In the genomic region with DNA sequence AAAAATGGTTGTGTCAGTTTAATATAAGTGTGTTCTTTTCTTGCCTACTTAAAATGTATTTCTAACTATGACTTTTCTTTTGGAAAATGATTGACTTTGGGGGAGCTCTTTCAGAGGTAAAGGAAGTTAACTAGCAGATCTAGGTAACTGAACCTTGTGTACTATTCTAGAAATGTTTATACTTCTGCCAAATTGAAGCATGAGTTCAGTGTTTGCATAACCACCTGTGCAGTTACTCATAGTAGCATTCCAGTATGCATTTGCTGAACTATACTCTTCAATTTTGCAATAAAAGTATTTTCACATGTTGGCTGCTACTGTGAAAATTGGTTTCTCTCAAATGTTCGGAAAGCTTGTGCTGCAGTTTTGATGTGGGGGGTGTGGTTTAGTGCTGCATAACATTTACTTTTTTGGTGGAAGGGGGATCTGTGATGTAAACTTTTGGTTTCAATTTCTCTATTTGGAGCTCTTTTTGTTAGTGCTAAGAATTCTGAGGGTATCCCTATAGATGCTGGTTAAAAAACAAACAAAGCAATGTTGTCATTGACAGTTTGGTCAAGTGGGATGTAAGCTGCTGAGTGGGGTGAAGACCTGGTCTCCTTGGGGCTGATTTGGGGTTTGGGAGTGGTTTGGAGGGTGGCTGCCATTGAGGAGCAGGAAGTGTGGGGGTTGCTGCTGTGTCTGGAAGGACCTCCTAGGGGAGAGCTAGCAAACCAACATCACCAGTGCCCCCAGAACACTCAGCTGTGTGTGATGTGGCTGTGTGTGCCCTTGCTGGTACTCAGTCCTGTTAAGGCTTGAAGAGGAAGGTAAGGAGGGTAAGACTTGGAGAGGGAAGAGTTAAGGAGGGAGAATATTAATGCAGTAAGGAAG, we compare ENCODE assay signal across 9 cellular contexts.
A peak's percentile ranks its signal among the peaks of the same experiment; 100 is the strongest.
DNase-seq lines count a peak whose midpoint lies in the region; ATAC-seq and TF ChIP-seq lines count a peak whose summit lies in the region.
"Had no signal": no experiment of that assay in that cellular context is flagged by ENCODE, and none has a peak within 500 bp of the region (broad histone marks: within the 10 kb centered on the region; RNA-seq: fewer than 3 reads in every experiment).

No MANE protein-coding gene starts in this region.

- no peaks in the 10 kb centered on the region for H3K27me3 ChIP-seq in IMR-90 (ENCODE audit: control insufficient read depth, insufficient read depth, low read length)

- H4K20me1 ChIP-seq in IMR-90 (ENCODE audit: insufficient read depth, low read length), result no peaks in the 10 kb centered on the region

- no peaks in the 10 kb centered on the region for H3K79me1 ChIP-seq in IMR-90 (ENCODE audit: low read depth in 1 of 2, low read length in 2 of 2)

- no peak for TF ChIP-seq POLR2A in IMR-90 (IDR thresholded peaks at IDR 0.05; ENCODE audit: low read depth, low read length)

- H3K14ac ChIP-seq in IMR-90 (replicated peaks; ENCODE audit: low read depth, low read length), result 0 out of 2 replicates have a peak overlapping the region, but pooled peaks have one; percentile 37

- no peaks in the 10 kb centered on the region; the same call in 1 of the 2 replicates for H3K4me1 ChIP-seq in IMR-90 (ENCODE audit: control insufficient read depth, insufficient read depth, low read length)

- peak; percentile 43 for ATAC-seq in GM19452 (IDR thresholded peaks at IDR 0.05; ENCODE audit: unreplicated experiment)
- ATAC-seq in IMR-90 (ENCODE audit: low read depth), result peak; percentile 27; the same call in 1 of the 2 replicates
- no peak for ATAC-seq in GM19455 (IDR thresholded peaks at IDR 0.05; ENCODE audit: unreplicated experiment)

- in situ Hi-C loops in IMR-90 (cut with MboI; ENCODE audit: low sequenced_read_pairs), result no loop called here

- H2AK9ac ChIP-seq in IMR-90 (replicated peaks; ENCODE audit: low read depth, low read length, poor library complexity), result peak overlapping the region; percentile 25

- H4K5ac ChIP-seq in IMR-90 (ENCODE audit: low read depth, low read length), result no peak overlapping the region; the same call in 1 of the 2 replicates

- H3K56ac ChIP-seq in IMR-90 (ENCODE audit: extremely low read depth, insufficient read depth, low read length), result no peak overlapping the region

- H4K8ac ChIP-seq in IMR-90 (ENCODE audit: low read depth in 2 of 2, low read length in 2 of 2), result no peak overlapping the region

- DNase-seq in IMR-90, result no peak
- DNase-seq in activated naive CD8-positive, alpha-beta T cell treated with anti-CD3 and anti-CD28 coated beads, Interleukin-2, amount 50 U/mL, for 16 hours (ENCODE audit: low read depth, low spot score), result peak; percentile 27
- DNase-seq in stimulated activated CD8-positive, alpha-beta memory T cell treated with anti-CD3 and anti-CD28 coated beads, Interleukin-12 subunit alpha, Interleukin-12 subunit beta, amount 100 ng/mL, for 1 hour (ENCODE audit: low read depth), result peak; percentile 5
- DNase-seq in globus pallidus (ENCODE audit: low spot score), result no peak
- DNase-seq in cortex of kidney (lab: John Stamatoyannopoulos, UW), result no peak
- DNase-seq in AG08396 (ENCODE audit: low spot score), result no peak

- no peak overlapping the region for H2BK20ac ChIP-seq in IMR-90 (ENCODE audit: low read depth, low read length)

- no peak overlapping the region for H2BK15ac ChIP-seq in IMR-90 (ENCODE audit: low read depth, low read length)

- WGBS in IMR-90 (ENCODE audit: extremely low coverage in 2 of 2, insufficient read length in 1 of 2), 2 experiments, result 80% methylated on average over 1 of the region's 1 CpG; no CpG with 5 or more reads in 1 of the 2 experiments

- H2AFZ ChIP-seq in IMR-90 (replicated peaks; ENCODE audit: low read length, poor library complexity), result no peak overlapping the region

- no peak overlapping the region for H2BK5ac ChIP-seq in IMR-90 (ENCODE audit: low read depth, low read length, poor library complexity, severe bottlenecking)

- H3K27ac ChIP-seq in IMR-90 (ENCODE audit: insufficient read depth, low read length), result no peak overlapping the region
- H3K27ac ChIP-seq: HL-60 had no signal

- POLR2A ChIA-PET in IMR-90 (lab: Charles Lee; ENCODE audit: unreplicated experiment), result no interaction called here

- H3K4me2 ChIP-seq in IMR-90 (ENCODE audit: low read depth, low read length), result no peak overlapping the region

- no peak overlapping the region for H3K18ac ChIP-seq in IMR-90 (ENCODE audit: low read depth, low read length)

- H3K4ac ChIP-seq in IMR-90 (ENCODE audit: low read depth, low read length), result no peak overlapping the region; the same call in 1 of the 2 replicates

- H4K91ac ChIP-seq in IMR-90 (ENCODE audit: insufficient read depth, low read depth, low read length), result no peak overlapping the region

- dilution Hi-C loops in IMR-90 (cut with HindIII; ENCODE audit: low sequenced_read_pairs, unreplicated experiment), result no loop called here

- no peak overlapping the region for H2BK120ac ChIP-seq in IMR-90 (ENCODE audit: low read depth, low read length)

- intact Hi-C loops in IMR-90 (cut with micrococcal nuclease), result loop anchor here (5.0 kb wide), 1 partner anchor 65 kb away; no protein-coding TSS in a partner anchor

- no peak for TF ChIP-seq CTCF in IMR-90 (conservative IDR thresholded peaks at IDR 0.05; ENCODE audit: low read depth, low read length)

- H3K9me1 ChIP-seq in IMR-90 (ENCODE audit: insufficient read depth, low read length), result no peaks in the 10 kb centered on the region

- no peak overlapping the region for H3K4me3 ChIP-seq in IMR-90 (ENCODE audit: insufficient read depth, low read depth, low read length)

- no peak overlapping the region for H3K9ac ChIP-seq in IMR-90 (ENCODE audit: low read depth, low read length)

- H3K23ac ChIP-seq in IMR-90 (ENCODE audit: low read depth, low read length), result no peak overlapping the region

- CTCF ChIA-PET in IMR-90 (lab: Yijun Ruan, JAX), result no interaction called here

- no peak for TF ChIP-seq RAD21 in IMR-90 (IDR thresholded peaks at IDR 0.05; ENCODE audit: low read length)

- no peaks in the 10 kb centered on the region for H3K36me3 ChIP-seq in IMR-90 (ENCODE audit: control insufficient read depth, insufficient read depth, low read length)

- no peak overlapping the region; the same call in 1 of the 2 replicates for H2AK5ac ChIP-seq in IMR-90 (ENCODE audit: low read depth, low read length)

- BruUV-seq in IMR-90 (replicated peaks; lab: Mats Ljungman, UMichigan), result no TSS peak

- H3K9me3 ChIP-seq in IMR-90 (ENCODE audit: control insufficient read depth, insufficient read depth, low read length), result no peaks in the 10 kb centered on the region

TF ChIP-seq in IMR-90, 13 proteins besides CTCF, POLR2A, EP300 and RAD21:
- TF ChIP-seq MAZ (IDR thresholded peaks at IDR 0.05; ENCODE audit: borderline replicate concordance, low read depth, low read length) (no peak), RFX5 (IDR thresholded peaks at IDR 0.05; ENCODE audit: low read depth, low read length) (no peak), SMC3 (IDR thresholded peaks at IDR 0.05; ENCODE audit: low read depth, low read length) (no peak)

Comparison
In these comparisons a context has a peak if more than half of its experiments do, and no peak if none do; other contexts are left out.
1. DNase-seq: peak in activated naive CD8-positive, alpha-beta T cell treated with anti-CD3 and anti-CD28 coated beads, Interleukin-2, amount 50 U/mL, for 16 hours (single experiment) and stimulated activated CD8-positive, alpha-beta memory T cell treated with anti-CD3 and anti-CD28 coated beads, Interleukin-12 subunit alpha, Interleukin-12 subunit beta, amount 100 ng/mL, for 1 hour (single experiment); none in IMR-90 (single experiment), globus pallidus (single experiment), cortex of kidney (single experiment) and AG08396 (single experiment).